26 cellular contexts compared by ENCODE assay signal in the genomic region with DNA sequence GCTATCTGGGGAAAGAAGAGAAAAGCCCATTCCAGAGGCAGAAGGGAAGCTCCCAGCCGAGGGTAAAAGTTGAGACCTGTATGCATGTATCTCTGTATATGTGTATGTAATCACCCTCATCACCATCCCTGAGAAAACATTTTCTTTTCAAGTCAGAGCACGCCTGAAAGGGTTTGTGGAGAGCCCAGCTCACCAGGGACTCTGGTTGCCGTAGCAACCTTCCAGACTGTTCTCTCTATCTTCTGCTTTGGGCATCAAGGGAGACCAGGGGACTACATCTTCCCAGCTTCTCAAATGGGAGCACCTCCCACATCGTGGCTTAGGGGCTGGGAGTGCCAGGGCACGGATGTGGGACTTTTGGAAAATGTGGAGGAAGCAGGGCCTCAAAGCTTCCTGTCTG.
A peak's percentile ranks its signal among the peaks of the same experiment; 100 is the strongest.
DNase-seq lines count a peak whose midpoint lies in the region; ATAC-seq and TF ChIP-seq lines count a peak whose summit lies in the region.
"Had no signal": no experiment of that assay in that cellular context is flagged by ENCODE, and none has a peak within 500 bp of the region (broad histone marks: within the 10 kb centered on the region; RNA-seq: fewer than 3 reads in every experiment).

No MANE protein-coding gene starts in this region.

- no peaks in the 10 kb centered on the region for H3K79me2 ChIP-seq in DND-41 (ENCODE audit: insufficient read depth, low read length)

- H3K9me3 ChIP-seq in BLaER1, result peaks cover 14% of the 10 kb centered on the region
- no peaks in the 10 kb centered on the region for H3K9me3 ChIP-seq in DND-41 (ENCODE audit: insufficient read depth, low read length, severe bottlenecking)
- H3K9me3 ChIP-seq: left ventricle myocardium inferior had no signal

- H3K36me3 Mint-ChIP-seq in glutamatergic neuron (ENCODE audit: unreplicated experiment), result peaks cover 4% of the 10 kb centered on the region

- H3K9me3 Mint-ChIP-seq in glutamatergic neuron (ENCODE audit: unreplicated experiment), result peaks cover 8% of the 10 kb centered on the region
- H3K9me3 Mint-ChIP-seq: activated CD4-positive, alpha-beta T cell treated with anti-CD3 and anti-CD28 coated beads, Interleukin-2, amount 10 ng/mL, durations not matched to agents 24 days and 14 days; activated naive CD8-positive, alpha-beta T cell treated with anti-CD3 and anti-CD28 coated beads, Interleukin-2, amount 10 ng/mL, durations not matched to agents 7 days and 5 days; activated T-cell treated with anti-CD3 and anti-CD28 coated beads, Interleukin-2, amount 50 U/mL, for 24 hours; central memory CD8-positive, alpha-beta T cell; T-helper 2 cell treated with Interferon-gamma antibody and Interleukin-4, amounts not matched to agents 5 μg/mL and 100 μg/mL, for 36 hours had no signal

- TF ChIP-seq CTCF in DND-41 (IDR thresholded peaks at IDR 0.05; ENCODE audit: borderline replicate concordance, extremely low read depth, low read length, poor library complexity, severe bottlenecking) (no peak), glutamatergic neuron (IDR thresholded peaks at IDR 0.05; ENCODE audit: partially characterized antibody, unreplicated experiment) (no peak)

- peaks cover 32% of the 10 kb centered on the region for H3K27me3 ChIP-seq in BLaER1
- no peaks in the 10 kb centered on the region for H3K27me3 ChIP-seq in DND-41 (ENCODE audit: insufficient read depth, low read length, poor library complexity)

- no peak overlapping the region for H3K27ac Mint-ChIP-seq in glutamatergic neuron (ENCODE audit: unreplicated experiment)
- H3K27ac Mint-ChIP-seq: activated CD4-positive, alpha-beta T cell treated with anti-CD3 and anti-CD28 coated beads, Interleukin-2, amount 10 ng/mL, durations not matched to agents 24 days and 14 days; activated naive CD8-positive, alpha-beta T cell treated with anti-CD3 and anti-CD28 coated beads, Interleukin-2, amount 10 ng/mL, durations not matched to agents 7 days and 5 days; activated T-cell treated with anti-CD3 and anti-CD28 coated beads, Interleukin-2, amount 50 U/mL, for 24 hours had no signal

- no peak overlapping the region for H2AFZ ChIP-seq in DND-41 (ENCODE audit: low read depth, low read length)

- no peak overlapping the region for H3K27ac ChIP-seq in BLaER1
- no peak overlapping the region for H3K27ac ChIP-seq in DND-41 (ENCODE audit: low read length)
- H3K27ac ChIP-seq: C4-2B, left ventricle myocardium inferior, skin epidermis, VCaP had no signal

- H4K20me1 ChIP-seq in BLaER1, result peaks cover 18% of the 10 kb centered on the region
- no peaks in the 10 kb centered on the region for H4K20me1 ChIP-seq in DND-41 (ENCODE audit: insufficient read depth, low read length)

- H3K4me1 ChIP-seq in BLaER1 (peaks cover 87% of the 10 kb centered on the region), DND-41 (ENCODE audit: insufficient read depth, low read length) (no peaks in the 10 kb centered on the region)

- H3K4me3 ChIP-seq in BLaER1 (peak overlapping the region; percentile 23; the same call in 1 of the 2 replicates), DND-41 (ENCODE audit: low read depth in 1 of 2, low read length in 2 of 2) (no peak overlapping the region)
- H3K4me3 ChIP-seq: left ventricle myocardium inferior, skin epidermis had no signal

- H3K4me1 Mint-ChIP-seq in glutamatergic neuron (ENCODE audit: low read depth, unreplicated experiment), result peaks cover 53% of the 10 kb centered on the region

- H3K9ac ChIP-seq in BLaER1, result no peak overlapping the region; the same call in 1 of the 2 replicates
- no peak overlapping the region for H3K9ac ChIP-seq in DND-41 (ENCODE audit: low read depth, low read length)

- peak overlapping the region; percentile 86 for H3K4me3 Mint-ChIP-seq in glutamatergic neuron (ENCODE audit: unreplicated experiment)
- H3K4me3 Mint-ChIP-seq: activated CD4-positive, alpha-beta T cell treated with anti-CD3 and anti-CD28 coated beads, Interleukin-2, amount 10 ng/mL, durations not matched to agents 24 days and 14 days; activated naive CD8-positive, alpha-beta T cell treated with anti-CD3 and anti-CD28 coated beads, Interleukin-2, amount 10 ng/mL, durations not matched to agents 7 days and 5 days; activated T-cell treated with anti-CD3 and anti-CD28 coated beads, Interleukin-2, amount 50 U/mL, for 24 hours; central memory CD8-positive, alpha-beta T cell had no signal

- peaks cover 14% of the 10 kb centered on the region for H3K27me3 Mint-ChIP-seq in glutamatergic neuron (ENCODE audit: unreplicated experiment)
- H3K27me3 Mint-ChIP-seq: activated CD4-positive, alpha-beta T cell treated with anti-CD3 and anti-CD28 coated beads, Interleukin-2, amount 10 ng/mL, durations not matched to agents 24 days and 14 days had no signal

- peaks cover 23% of the 10 kb centered on the region for H3K36me3 ChIP-seq in BLaER1
- no peaks in the 10 kb centered on the region for H3K36me3 ChIP-seq in DND-41 (ENCODE audit: insufficient read depth, low read length)
- H3K36me3 ChIP-seq: left ventricle myocardium inferior had no signal

- H3K4me2 ChIP-seq in BLaER1 (peak overlapping the region; percentile 90), DND-41 (ENCODE audit: insufficient read depth, low read length) (no peak overlapping the region)

- no peak for DNase-seq in DND-41
- DNase-seq in NCI-H345 (lab: John Stamatoyannopoulos, UW), result peak; percentile 68
- peak; percentile 33 for DNase-seq in glutamatergic neuron
- no peak for DNase-seq in SIG-M5 (lab: John Stamatoyannopoulos, UW)
- no peak for DNase-seq in stimulated activated CD4-positive, alpha-beta T cell treated with anti-CD3 and anti-CD28 coated beads, Interleukin-4, amount 100 ng/mL, for 1 hour
- no peak for DNase-seq in activated CD4-positive, CD25-positive, alpha-beta regulatory T cell (lab: John Stamatoyannopoulos, UW)
- DNase-seq: activated CD4-positive, alpha-beta T cell treated with anti-CD3 and anti-CD28 coated beads, Interleukin-2, amount 10 ng/mL, durations not matched to agents 24 days and 14 days; activated gamma-delta T cell; activated naive CD8-positive, alpha-beta T cell treated with anti-CD3 and anti-CD28 coated beads, Interleukin-2, amount 10 ng/mL, durations not matched to agents 7 days and 5 days; activated T-cell treated with anti-CD3 and anti-CD28 coated beads, Interleukin-2, amount 50 U/mL, for 24 hours; dermis blood vessel endothelial cell; KBM-7; left ventricle myocardium inferior; MM.1S; NCI-H2029 treated with DMSO at 0.1 percent for 48 hours; NCI-H446 treated with DMSO at 0.1 percent for 48 hours; NK-92 treated with Interleukin-12 subunit alpha and Interleukin-12 subunit beta, amount 100 ng/mL, for 24 hours; PC-3; trophoblast cell had no signal

- ATAC-seq in DND-41 (ENCODE audit: insufficient read depth, low read depth), result peak; percentile 29; the same call in 1 of the 3 replicates
- ATAC-seq: HCT116, PC-3 had no signal

Comparison
In these comparisons a context has a peak if more than half of its experiments do, and no peak if none do; other contexts are left out.
1. DNase-seq: peak in NCI-H345 (single experiment) and glutamatergic neuron (single experiment); none in DND-41 (single experiment), SIG-M5 (single experiment), stimulated activated CD4-positive, alpha-beta T cell treated with anti-CD3 and anti-CD28 coated beads, Interleukin-4, amount 100 ng/mL, for 1 hour (single experiment) and activated CD4-positive, CD25-positive, alpha-beta regulatory T cell (0 of 4).